ENCODE assay signal across 20 cellular contexts in genomic region chr19:28606269-28607032, GRCh38.
DNase-seq lines count a peak whose midpoint lies in the region; ATAC-seq, FAIRE-seq and TF ChIP-seq lines count a peak whose summit lies in the region.
"Had no signal": no experiment of that assay in that cellular context is flagged by ENCODE, and none has a peak within 500 bp of the region (broad histone marks: within the 10 kb centered on the region; RNA-seq: fewer than 3 reads in every experiment).

No MANE protein-coding gene starts in this region.

- no peaks in the 10 kb centered on the region for H3K27me3 ChIP-seq in CD8-positive, alpha-beta memory T cell (ENCODE audit: insufficient read depth, low read length, poor library complexity, severe bottlenecking)
- no peaks in the 10 kb centered on the region for H3K27me3 ChIP-seq in K562 (ENCODE audit: control insufficient read depth in 2 of 2, insufficient read depth in 2 of 2, low read length in 2 of 2)
- H3K27me3 ChIP-seq: BE2C had no signal

- peaks cover 0 to 3% (median 0%) of the 10 kb centered on the region in 3 donors for H3K4me1 Mint-ChIP-seq in CD8-positive, alpha-beta memory T cell

- H3K4me2 ChIP-seq in K562 (ENCODE audit: insufficient read depth, low read length): peak overlapping the region; percentile 98

- in situ Hi-C loops in K562 (cut with MboI): loop anchor here (5.0 kb wide), 1 partner anchor 64 kb away; no protein-coding TSS in a partner anchor

- TF ChIP-seq EP300 in K562 (IDR thresholded peaks at IDR 0.05; ENCODE audit: low read length): peak; percentile 100

- WGBS in K562 (ENCODE audit: insufficient coverage, low coverage, missing lambda C conversion rate): 2% methylated on average over 14 of the region's 14 CpGs

- no peaks in the 10 kb centered on the region for H3K9me3 ChIP-seq in CD8-positive, alpha-beta memory T cell (ENCODE audit: low read length)
- peaks cover 12% of the 10 kb centered on the region for H3K9me3 ChIP-seq in K562 (replicated peaks; ENCODE audit: control insufficient read depth, insufficient read depth, low read depth, low read length)
- H3K9me3 ChIP-seq: BE2C had no signal

- no peak for TF ChIP-seq CTCF in K562 (IDR thresholded peaks at IDR 0.05 in 2 of 3, conservative IDR thresholded peaks at IDR 0.05 in 1 of 3; ENCODE audit: insufficient read depth in 2 of 3, low read depth in 1 of 3, low read length in 3 of 3)

- peaks cover 0 to 11% (median 2%) of the 10 kb centered on the region in 3 donors for H3K36me3 Mint-ChIP-seq in CD8-positive, alpha-beta memory T cell
- H3K36me3 Mint-ChIP-seq: CD4-positive, CD25-positive, alpha-beta regulatory T cell had no signal

- no peaks in the 10 kb centered on the region for H3K36me3 ChIP-seq in CD8-positive, alpha-beta memory T cell (ENCODE audit: insufficient read depth, low read length)
- peaks cover 48% of the 10 kb centered on the region for H3K36me3 ChIP-seq in K562 (ENCODE audit: control insufficient read depth, insufficient read depth, low read length)
- H3K36me3 ChIP-seq: BE2C had no signal

- H3K27ac ChIP-seq in CD8-positive, alpha-beta memory T cell (ENCODE audit: low read depth, low read length): peak overlapping the region; percentile 82
- peak overlapping the region; percentile 99 for H3K27ac ChIP-seq in K562 (ENCODE audit: extremely low read depth, low read depth, low read length)

- no peaks in the 10 kb centered on the region for H3K27me3 Mint-ChIP-seq in CD8-positive, alpha-beta memory T cell
- H3K27me3 Mint-ChIP-seq: CD4-positive, CD25-positive, alpha-beta regulatory T cell had no signal

- peak overlapping the region; percentile 96 to 98 for H3K9ac ChIP-seq in K562 (ENCODE audit: insufficient read depth in 1 of 2, low read depth in 2 of 2, low read length in 2 of 2)

- CTCF ChIA-PET in CD8-positive, alpha-beta memory T cell (lab: Charles Lee): no interaction called here
- CTCF ChIA-PET in K562 (lab: Yijun Ruan, JAX; ENCODE audit: low intra/inter-chr PET ratio): no interaction called here

- TF ChIP-seq POLR2A in K562 (conservative IDR thresholded peaks at IDR 0.05): peak; percentile 92

- H2AFZ ChIP-seq in K562 (ENCODE audit: low read depth, low read length): no peak overlapping the region

- peak; percentile 12 to 42; a peak in 3 of 4 replicates for TF ChIP-seq RAD21 in K562 (CRISPR knock-in tag; conservative IDR thresholded peaks at IDR 0.05 in 1 of 2, IDR thresholded peaks at IDR 0.05 in 1 of 2)

- no peaks in the 10 kb centered on the region for H3K4me1 ChIP-seq in CD8-positive, alpha-beta memory T cell (ENCODE audit: insufficient read depth, low read length)
- H3K4me1 ChIP-seq in K562 (replicated peaks in 1 of 2; ENCODE audit: control insufficient read depth in 2 of 2, insufficient read depth in 2 of 2, low read length in 2 of 2): peaks cover 22 to 46% of the 10 kb centered on the region in 2 experiments
- H3K4me1 ChIP-seq: BE2C had no signal

- BruUV-seq in K562 (replicated peaks; lab: Mats Ljungman, UMichigan): no TSS peak

- peaks cover 97% of the 10 kb centered on the region for H3K79me2 ChIP-seq in K562 (ENCODE audit: control insufficient read depth, insufficient read depth, low read length)

- no peak overlapping the region for H3K27ac Mint-ChIP-seq in CD8-positive, alpha-beta memory T cell
- H3K27ac Mint-ChIP-seq: CD4-positive, CD25-positive, alpha-beta regulatory T cell; HFFc6 had no signal

- peak; percentile 57 for ATAC-seq in K562
- no peak for ATAC-seq in GM19463 (IDR thresholded peaks at IDR 0.05; ENCODE audit: unreplicated experiment)
- ATAC-seq in GM21737 (IDR thresholded peaks at IDR 0.05; ENCODE audit: unreplicated experiment): no peak

- no peak overlapping the region for H3K4me3 Mint-ChIP-seq in CD8-positive, alpha-beta memory T cell
- H3K4me3 Mint-ChIP-seq: CD4-positive, CD25-positive, alpha-beta regulatory T cell; HFFc6 had no signal

- POLR2A ChIA-PET in CD8-positive, alpha-beta memory T cell (lab: Charles Lee): no interaction called here
- POLR2A ChIA-PET in K562 (lab: Yijun Ruan, JAX): interaction anchor here (0.7 to 7.2 kb wide), 26 partner anchors 9 to 126 kb away, joined by 3 to 81 read pairs (median 5); no protein-coding TSS in a partner anchor

- H3K9me1 ChIP-seq in K562 (ENCODE audit: control insufficient read depth, insufficient read depth, low read length): no peaks in the 10 kb centered on the region

- peaks cover 5 to 12% (median 7%) of the 10 kb centered on the region in 5 donors for H3K9me3 Mint-ChIP-seq in CD8-positive, alpha-beta memory T cell

- DNase-seq in CD8-positive, alpha-beta memory T cell: no peak
- DNase-seq in LoVo (ENCODE audit: low spot score) (peak; percentile 48), OCI-M2 (lab: John Stamatoyannopoulos, UW; ENCODE audit: unreplicated experiment) (peak; percentile 93), K562 (ENCODE audit: extremely low read depth in 1 of 4, low spot score in 3 of 4) (peak; percentile 76 to 96 (median 84)), NCI-H2196 treated with DMSO at 0.1 percent for 48 hours (lab: John Stamatoyannopoulos, UW; ENCODE audit: unreplicated experiment) (no peak), NCI-H69 (lab: John Stamatoyannopoulos, UW) (no peak)
- DNase-seq: BE2C; CD4-positive, CD25-positive, alpha-beta regulatory T cell; DMS79 treated with DMSO at 0.1 percent for 48 hours; H7; HFFc6; NCI-H1048; NCI-H1436; NCI-H1930; NCI-H748 treated with DMSO at 0.1 percent for 48 hours; NK-92 treated with Interleukin-12 subunit alpha and Interleukin-12 subunit beta, amount 100 ng/mL, for 24 hours; RPMI8226; SHP77 treated with DMSO at 0.1 percent for 48 hours had no signal

- intact Hi-C loops in K562 (cut with micrococcal nuclease): loop anchor here (2.0 kb wide), 2 partner anchors 64 to 72 kb away; no protein-coding TSS in a partner anchor

- no peak overlapping the region for H3K4me3 ChIP-seq in CD8-positive, alpha-beta memory T cell (ENCODE audit: low read length)
- H3K4me3 ChIP-seq in K562: peak overlapping the region; percentile 86

- peak; percentile 94 for FAIRE-seq in K562 (lab: Jason Lieb, UNC)

- no peaks in the 10 kb centered on the region for H4K20me1 ChIP-seq in K562 (replicated peaks; ENCODE audit: control insufficient read depth, insufficient read depth, low read length)

TF ChIP-seq in K562, 482 proteins besides CTCF, POLR2A, EP300 and RAD21 (continues in another document):
- TF ChIP-seq RNF2 (IDR thresholded peaks at IDR 0.05) (peak; percentile 99), ZBTB40 (IDR thresholded peaks at IDR 0.05) (no peak), ZBTB40 (CRISPR knock-in tag; IDR thresholded peaks at IDR 0.05) (0 out of 2 replicates have a peak, but pooled peaks have one; percentile 33), KLF6 (CRISPR knock-in tag; IDR thresholded peaks at IDR 0.05; ENCODE audit: borderline replicate concordance) (no peak), SMARCE1 (IDR thresholded peaks at IDR 0.05) (peak; percentile 95)

Comparison
In these comparisons a context has a peak if more than half of its experiments do, and no peak if none do; other contexts are left out.
1. DNase-seq: peak in LoVo (single experiment), OCI-M2 (single experiment) and K562 (4 of 4); none in CD8-positive, alpha-beta memory T cell (0 of 5), NCI-H2196 treated with DMSO at 0.1 percent for 48 hours (single experiment) and NCI-H69 (single experiment).